ENCODE assay signal across 8 cellular contexts in the genomic region with DNA sequence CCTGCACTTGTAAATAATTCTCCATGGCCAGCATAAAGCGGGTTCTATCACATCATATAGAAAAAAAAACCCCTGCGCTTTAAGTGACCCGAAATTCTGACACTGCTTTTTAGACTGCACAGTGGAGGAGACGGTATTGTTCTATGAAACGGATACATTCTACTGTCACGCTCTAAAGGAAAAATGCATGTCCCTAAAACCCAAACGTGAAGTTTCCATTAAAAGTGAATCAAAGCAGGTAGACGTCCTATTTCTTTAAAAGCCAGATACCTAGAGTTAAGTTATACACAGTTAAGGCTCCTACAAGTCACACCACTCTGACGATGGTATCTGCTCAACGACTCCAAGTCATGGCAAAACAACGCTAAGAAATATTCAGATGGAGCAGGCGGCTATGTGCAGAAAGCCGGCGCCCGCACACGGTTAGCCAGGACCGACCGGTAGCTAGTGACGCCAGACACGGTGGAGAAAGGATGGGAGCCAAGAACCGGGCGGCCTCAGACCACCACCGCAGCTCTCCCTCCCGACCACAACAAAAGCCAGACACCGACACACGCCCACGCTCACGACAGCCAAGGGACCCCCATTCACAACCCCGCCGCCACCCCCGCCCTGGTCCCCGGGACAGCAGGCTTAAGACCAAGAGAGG. TPM values are rescaled to one million over a fixed set of nuclear protein-coding genes. Genes with fewer than 3 reads are reported as not detected.
DNase-seq lines count a peak whose midpoint lies in the region; ATAC-seq and TF ChIP-seq lines count a peak whose summit lies in the region.

No MANE protein-coding gene starts in this region.

- H3K9me3 Mint-ChIP-seq in dendritic cell treated with granulocyte-macrophage colony-stimulating factor and Interleukin-4, amounts not matched to agents 40 ng/mL and 50 ng/mL, for 4 days, result no peaks in the 10 kb centered on the region

- TF ChIP-seq CTCF in RWPE2 (IDR thresholded peaks at IDR 0.05; ENCODE audit: poor library complexity, severe bottlenecking) (no peak), lung (IDR thresholded peaks at IDR 0.05; ENCODE audit: control extremely low read depth, extremely low read depth) (no peak), transverse colon (IDR thresholded peaks at IDR 0.05) (no peak)

- no peak for TF ChIP-seq POLR2A in transverse colon (IDR thresholded peaks at IDR 0.05)

- H3K9me3 ChIP-seq in RWPE2 (ENCODE audit: severe bottlenecking) (no peaks in the 10 kb centered on the region), lung (ENCODE audit: control insufficient read depth in 2 of 2, insufficient read depth in 1 of 2, low read length in 1 of 2) (no peaks in the 10 kb centered on the region), transverse colon (no peaks in the 10 kb centered on the region)

- peaks cover 33% of the 10 kb centered on the region for H3K4me1 Mint-ChIP-seq in dendritic cell treated with granulocyte-macrophage colony-stimulating factor and Interleukin-4, amounts not matched to agents 40 ng/mL and 50 ng/mL, for 4 days (ENCODE audit: low read depth)

- H3K27ac ChIP-seq in RWPE2 (ENCODE audit: poor library complexity, severe bottlenecking), result peak overlapping the region; percentile 90
- peak overlapping the region; percentile 96 to 99 for H3K27ac ChIP-seq in lung (ENCODE audit: low read depth in 1 of 2, low read length in 1 of 2)
- peak overlapping the region; percentile 95 to 99 (median 98) for H3K27ac ChIP-seq in transverse colon

- H3K4me3 Mint-ChIP-seq in dendritic cell treated with granulocyte-macrophage colony-stimulating factor and Interleukin-4, amounts not matched to agents 40 ng/mL and 50 ng/mL, for 4 days, result peak overlapping the region; percentile 92

- intact Hi-C loops in dendritic cell treated with granulocyte-macrophage colony-stimulating factor and Interleukin-4, amounts not matched to agents 40 ng/mL and 50 ng/mL, for 4 days (cut with micrococcal nuclease), result loop anchor here (2.0 kb wide), 1 partner anchor 195 kb away; a partner anchor contains a TSS
- intact Hi-C loops in transverse colon (cut with DNase I; ENCODE audit: low total_unique reads), result no loop called here

- peaks cover 41% of the 10 kb centered on the region for H3K36me3 Mint-ChIP-seq in dendritic cell treated with granulocyte-macrophage colony-stimulating factor and Interleukin-4, amounts not matched to agents 40 ng/mL and 50 ng/mL, for 4 days (ENCODE audit: low read depth)

- H3K27me3 Mint-ChIP-seq in dendritic cell treated with granulocyte-macrophage colony-stimulating factor and Interleukin-4, amounts not matched to agents 40 ng/mL and 50 ng/mL, for 4 days, result peaks cover 2% of the 10 kb centered on the region

- H3K4me3 ChIP-seq in RWPE2 (ENCODE audit: severe bottlenecking) (peak overlapping the region; percentile 75), lung (peak overlapping the region; percentile 88), transverse colon (peak overlapping the region; percentile 68 to 96 (median 78))

- no peak for TF ChIP-seq EP300 in transverse colon (IDR thresholded peaks at IDR 0.05; ENCODE audit: low read depth)

- H3K36me3 ChIP-seq in RWPE2 (ENCODE audit: low read depth) (peaks cover 28% of the 10 kb centered on the region), lung (ENCODE audit: control insufficient read depth in 2 of 2, insufficient read depth in 2 of 2, low read length in 2 of 2) (peaks cover 8 to 15% of the 10 kb centered on the region in 2 donors), transverse colon (peaks cover 0 to 18% (median 0%) of the 10 kb centered on the region in 4 donors)

- H3K27me3 ChIP-seq in RWPE2 (ENCODE audit: insufficient read depth, poor library complexity, severe bottlenecking) (no peaks in the 10 kb centered on the region), lung (ENCODE audit: control insufficient read depth, insufficient read depth) (no peaks in the 10 kb centered on the region), transverse colon (no peaks in the 10 kb centered on the region)

- peak; percentile 11 for ATAC-seq in HG02943 (IDR thresholded peaks at IDR 0.05; ENCODE audit: low read depth, unreplicated experiment)
- ATAC-seq in RWPE2 (ENCODE audit: low read depth), result peak; percentile 22
- ATAC-seq in lung (ENCODE audit: insufficient read depth, low FRiP score), result peak; percentile 9

- H3K4me1 ChIP-seq in RWPE2 (ENCODE audit: insufficient read depth, poor library complexity, severe bottlenecking), result peaks cover 16% of the 10 kb centered on the region
- peaks cover 3 to 4% of the 10 kb centered on the region in 2 donors for H3K4me1 ChIP-seq in lung (ENCODE audit: control insufficient read depth in 2 of 2, insufficient read depth in 2 of 2, low read length in 2 of 2)
- peaks cover 14 to 54% (median 34%) of the 10 kb centered on the region in 4 donors for H3K4me1 ChIP-seq in transverse colon

- WGBS in lung, 2 donors, result 0 to 1% methylated on average over 32 of the region's 32 CpGs
- 0 to 1% methylated on average over 8 to 32 of the region's 32 CpGs for WGBS in transverse colon (ENCODE audit: low coverage in 1 of 2), 2 donors

- DNase-seq in activated gamma-delta T cell (lab: John Stamatoyannopoulos, UW), result peak; percentile 46
- DNase-seq in activated gamma-delta T cell treated with Interleukin-2 at 50 U/mL for 16 hours, result no peak
- DNase-seq in RWPE2 (ENCODE audit: low spot score), result no peak
- DNase-seq in lung (ENCODE audit: low spot score), result no peak
- DNase-seq in transverse colon, result no peak
- no peak for DNase-seq in activated CD4-positive, CD25-positive, alpha-beta regulatory T cell (lab: John Stamatoyannopoulos, UW)

- H3K27ac Mint-ChIP-seq in dendritic cell treated with granulocyte-macrophage colony-stimulating factor and Interleukin-4, amounts not matched to agents 40 ng/mL and 50 ng/mL, for 4 days, result peak overlapping the region; percentile 98

- in situ Hi-C loops in transverse colon (cut with MboI; ENCODE audit: low pct_ligation_motif_present in 1 of 4, low pct_unique_long_range_greater_than_20kb in 1 of 4, low sequenced_read_pairs in 3 of 4), result loop anchor here in 2 of 4 donors (25.0 kb wide), 2 partner anchors 386 to 411 kb away; no protein-coding TSS in a partner anchor

RNA-seq across cellular contexts. Expression of a gene that starts 0.8 kb away (rescaled TPM):
- total RNA-seq in lung (100 to 1,000 TPM; 242 to 324 TPM), transverse colon (100 to 1,000 TPM in 3 of 4 donors, 10 to 100 TPM in 1; 32.6 to 224 (median 170) TPM)
- 100 to 1,000 TPM; 149 to 551 TPM for polyA plus RNA-seq in lung

RNA-seq across cellular contexts. Expression of a gene that starts 49.9 kb away (rescaled TPM):
- 100 to 1,000 TPM; 102 to 107 TPM for total RNA-seq in lung
- 100 to 1,000 TPM in 1 of 2 donors, 10 to 100 TPM in 1; 32.2 to 117 TPM for polyA plus RNA-seq in lung
- total RNA-seq in transverse colon, result 100 to 1,000 TPM in 3 of 4 donors, 10 to 100 TPM in 1; 30.4 to 198 (median 147) TPM
